ENCODE assay signal across 20 cellular contexts in the genomic region with DNA sequence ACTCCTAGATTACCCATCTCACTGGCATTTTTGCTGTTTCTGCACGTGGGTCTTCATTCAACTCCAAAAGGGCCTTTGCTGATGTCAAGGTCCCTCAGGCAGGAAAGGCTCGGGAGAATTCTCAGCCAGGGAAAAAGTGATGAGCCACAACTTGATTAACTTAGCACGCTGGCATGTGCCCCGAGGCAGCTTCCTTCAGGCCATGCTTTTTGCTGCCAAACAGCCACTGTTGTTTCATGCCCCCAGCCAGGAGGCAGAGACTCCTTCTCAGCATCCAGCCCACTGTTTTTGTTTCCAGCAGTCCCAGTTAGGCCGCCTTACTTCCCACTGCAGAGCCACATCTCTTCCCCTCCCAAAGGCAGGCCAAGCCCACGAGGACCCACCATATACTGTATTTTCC.
DNase-seq lines count a peak whose midpoint lies in the region; ATAC-seq and TF ChIP-seq lines count a peak whose summit lies in the region.
"Had no signal": no experiment of that assay in that cellular context is flagged by ENCODE, and none has a peak within 500 bp of the region (broad histone marks: within the 10 kb centered on the region; RNA-seq: fewer than 3 reads in every experiment).

No MANE protein-coding gene starts in this region.

- H3K9me3 ChIP-seq in right cardiac atrium (ENCODE audit: control insufficient read depth, low read length) (no peaks in the 10 kb centered on the region), heart right ventricle (peaks cover 0 to 6% (median 0%) of the 10 kb centered on the region in 11 donors)
- H3K9me3 ChIP-seq: HAP-1 had no signal

- 49% methylated on average over 6 of the region's 6 CpGs for WGBS in right cardiac atrium
- WGBS in heart right ventricle, 2 donors: 59 to 62% methylated on average over 6 of the region's 6 CpGs
- WGBS in urinary bladder: 45% methylated on average over 6 of the region's 6 CpGs

- H3K4me3 ChIP-seq in right cardiac atrium (ENCODE audit: low read length): no peak overlapping the region
- no peak overlapping the region for H3K4me3 ChIP-seq in heart right ventricle
- no peak overlapping the region for H3K4me3 ChIP-seq in urinary bladder (ENCODE audit: low read depth, low read length)
- H3K4me3 ChIP-seq: HAP-1 had no signal

- no peak for TF ChIP-seq CTCF in heart right ventricle (IDR thresholded peaks at IDR 0.05)

- intact Hi-C loops in right cardiac atrium (cut with DNase I) (no loop called here), heart right ventricle (cut with DNase I) (no loop called here)

- H3K27ac ChIP-seq in right cardiac atrium (ENCODE audit: low read length) (peak overlapping the region; percentile 73), heart right ventricle (no peak overlapping the region), urinary bladder (ENCODE audit: low read depth) (peak overlapping the region; percentile 35)
- H3K27ac ChIP-seq: KMS-11 had no signal

- peak in 1 of 3 donors; percentile 48 for DNase-seq in right cardiac atrium
- no peak for DNase-seq in heart right ventricle
- peak; percentile 80 for DNase-seq in T1000 (lab: John Stamatoyannopoulos, UW)
- DNase-seq in medulla oblongata (ENCODE audit: extremely low spot score): peak; percentile 7
- DNase-seq in stimulated activated CD4-positive, alpha-beta T cell treated with anti-CD3 and anti-CD28 coated beads, Interleukin-15, amount 100 ng/mL, for 24 hours: no peak
- no peak for DNase-seq in amniotic stem cell (lab: John Stamatoyannopoulos, UW)
- DNase-seq: 8988T; Calu3; CD4-positive, alpha-beta memory T cell; NCI-H1436; NCI-H1930; NCI-H226; NCI-H524; NCI-H82; RPMI8226; SIG-M5 had no signal

- peak; percentile 62 to 68 for ATAC-seq in right cardiac atrium
- no peak for ATAC-seq in heart right ventricle
- ATAC-seq in activated CD4-positive, CD25-positive, alpha-beta regulatory T cell treated with anti-CD3 and anti-CD28 coated beads, Interleukin-2, amount 50 U/mL, for 24 hours: no peak

- H3K4me1 ChIP-seq in right cardiac atrium (ENCODE audit: control insufficient read depth, insufficient read depth, low read length) (peaks cover 4% of the 10 kb centered on the region), heart right ventricle (no peaks in the 10 kb centered on the region), urinary bladder (ENCODE audit: insufficient read depth) (no peaks in the 10 kb centered on the region)
- H3K4me1 ChIP-seq: HAP-1 had no signal

- H3K27me3 ChIP-seq in right cardiac atrium (ENCODE audit: control insufficient read depth, insufficient read depth) (no peaks in the 10 kb centered on the region), heart right ventricle (peaks cover 0 to 19% (median 0%) of the 10 kb centered on the region in 7 donors)

- no peaks in the 10 kb centered on the region for H3K36me3 ChIP-seq in heart right ventricle
- no peaks in the 10 kb centered on the region for H3K36me3 ChIP-seq in urinary bladder (ENCODE audit: insufficient read depth)
- H3K36me3 ChIP-seq: HAP-1 had no signal

Comparison
In these comparisons a context has a peak if more than half of its experiments do, and no peak if none do; other contexts are left out.
1. ATAC-seq: peak in right cardiac atrium (2 of 2); none in heart right ventricle (0 of 8) and activated CD4-positive, CD25-positive, alpha-beta regulatory T cell treated with anti-CD3 and anti-CD28 coated beads, Interleukin-2, amount 50 U/mL, for 24 hours (0 of 2).
2. H3K27ac ChIP-seq: peak in right cardiac atrium (single experiment) and urinary bladder (single experiment); none in heart right ventricle (0 of 10).
3. DNase-seq: peak in T1000 (single experiment) and medulla oblongata (single experiment); none in heart right ventricle (0 of 2), stimulated activated CD4-positive, alpha-beta T cell treated with anti-CD3 and anti-CD28 coated beads, Interleukin-15, amount 100 ng/mL, for 24 hours (single experiment) and amniotic stem cell (single experiment).